ENCODE assay signal across 19 cellular contexts in the genomic region with DNA sequence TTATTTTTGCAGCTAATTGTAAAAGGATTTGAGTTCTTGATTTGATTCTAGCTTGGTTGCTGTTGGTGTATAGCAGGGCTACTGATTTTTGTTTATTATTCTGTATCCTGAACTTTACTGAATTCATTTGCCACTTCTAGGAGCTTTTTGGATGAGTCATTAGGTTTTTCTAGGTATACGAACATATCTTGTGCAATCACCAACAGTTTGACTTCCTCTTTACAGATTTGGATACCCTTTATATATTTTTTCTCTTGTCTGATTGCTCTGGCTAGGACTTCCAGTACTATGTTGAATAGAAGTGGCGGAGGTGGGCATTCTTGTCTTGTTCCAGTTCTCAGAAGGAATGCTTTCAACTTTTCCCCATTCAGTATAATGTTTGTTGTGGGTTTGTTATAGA.
"Had no signal": no experiment of that assay in that cellular context is flagged by ENCODE, and none has a peak within 500 bp of the region (broad histone marks: within the 10 kb centered on the region; RNA-seq: fewer than 3 reads in every experiment).

No MANE protein-coding gene starts in this region.

- DNase-seq: activated CD4-positive, alpha-beta T cell treated with anti-CD3 and anti-CD28 coated beads, Interleukin-2, amount 10 ng/mL, durations not matched to agents 24 days and 14 days; activated CD8-positive, alpha-beta T cell treated with anti-CD3 and anti-CD28 coated beads, Interleukin-2, amount 10 ng/mL, durations not matched to agents 7 days and 5 days; activated naive CD4-positive, alpha-beta T cell treated with Interleukin-2 at 50 U/mL for 16 hours; activated naive CD8-positive, alpha-beta T cell treated with anti-CD3 and anti-CD28 coated beads, Interleukin-2, amount 10 ng/mL, durations not matched to agents 7 days and 5 days; activated T-cell treated with anti-CD3 and anti-CD28 coated beads, Interleukin-2, amount 50 U/mL, for 24 hours; amygdala; caudate nucleus; dorsolateral prefrontal cortex; hypothalamus; kidney; natural killer cell; ovary; psoas muscle; right cardiac atrium; stimulated activated CD4-positive, alpha-beta T cell treated with anti-CD3 and anti-CD28 coated beads, Interleukin-2, amount 100 ng/mL, for 24 hours; stimulated activated naive CD4-positive, alpha-beta T cell treated with Interleukin-2 at 50 U/mL for 16 hours; thyroid gland had no signal

- H3K4me3 ChIP-seq: dorsolateral prefrontal cortex, lung, ovary, psoas muscle, thyroid gland had no signal

- ATAC-seq: activated CD8-positive, alpha-beta T cell treated with anti-CD3 and anti-CD28 coated beads, Interleukin-2, amount 10 ng/mL, durations not matched to agents 7 days and 5 days; left lobe of liver; natural killer cell; psoas muscle; right cardiac atrium had no signal
